In genomic region chr15:100241572-100242479, GRCh38 we compare ENCODE assay signal across 9 cellular contexts.
DNase-seq lines count a peak whose midpoint lies in the region; ATAC-seq, FAIRE-seq and TF ChIP-seq lines count a peak whose summit lies in the region.
"Had no signal": no experiment of that assay in that cellular context is flagged by ENCODE, and none has a peak within 500 bp of the region (broad histone marks: within the 10 kb centered on the region; RNA-seq: fewer than 3 reads in every experiment).

No MANE protein-coding gene starts in this region.

- H3K9me3 Mint-ChIP-seq in H9: peaks cover 0 to 8% of the 10 kb centered on the region in 2 experiments; a peak in 3 of 5 replicates
- H3K9me3 Mint-ChIP-seq in activated CD4-positive, alpha-beta T cell treated with anti-CD3 and anti-CD28 coated beads, Interleukin-2, amount 10 ng/mL, durations not matched to agents 24 days and 14 days: no peaks in the 10 kb centered on the region
- no peaks in the 10 kb centered on the region for H3K9me3 Mint-ChIP-seq in endothelial cell (ENCODE audit: unreplicated experiment)

- H3K56ac ChIP-seq in H9 (ENCODE audit: insufficient read length, low read depth, low read length): no peak overlapping the region

- CTCF ChIA-PET in PC-9 (lab: Charles Lee): no interaction called here

- intact Hi-C loops in PC-9 (cut with micrococcal nuclease; ENCODE audit: unreplicated experiment) (no loop called here), spleen (cut with DNase I; ENCODE audit: low total_unique reads) (no loop called here)
- intact Hi-C loops in activated CD4-positive, alpha-beta T cell treated with anti-CD3 and anti-CD28 coated beads, Interleukin-2, amount 10 ng/mL, durations not matched to agents 24 days and 14 days (cut with micrococcal nuclease): no loop called here

- H3K9ac ChIP-seq in H9 (ENCODE audit: extremely low read depth, insufficient read length, low read length): no peak overlapping the region

- H4K5ac ChIP-seq in H9 (ENCODE audit: insufficient read length, low read depth, low read length): no peak overlapping the region

- no peak for TF ChIP-seq POLR2A in spleen (IDR thresholded peaks at IDR 0.05)

- H3K36me3 Mint-ChIP-seq in H9 (ENCODE audit: insufficient read depth in 1 of 3, low read depth in 3 of 3): peaks cover 0 to 12% (median 5%) of the 10 kb centered on the region in 3 experiments; a peak in 3 of 7 replicates
- no peaks in the 10 kb centered on the region for H3K36me3 Mint-ChIP-seq in activated CD4-positive, alpha-beta T cell treated with anti-CD3 and anti-CD28 coated beads, Interleukin-2, amount 10 ng/mL, durations not matched to agents 24 days and 14 days (ENCODE audit: low read depth)
- H3K36me3 Mint-ChIP-seq in endothelial cell (ENCODE audit: low read depth, unreplicated experiment): peaks cover 5% of the 10 kb centered on the region

- no peaks in the 10 kb centered on the region for H3K23me2 ChIP-seq in H9 (ENCODE audit: insufficient read length, low read depth, low read length, poor library complexity, severe bottlenecking)

- no peak overlapping the region for H2BK15ac ChIP-seq in H9 (ENCODE audit: low read depth, low read length)

- no peak overlapping the region for H2BK5ac ChIP-seq in H9 (ENCODE audit: insufficient read length, low read length)

- H3K27ac Mint-ChIP-seq in H9: no peak overlapping the region; a peak in 1 of 7 replicates
- H3K27ac Mint-ChIP-seq in activated CD4-positive, alpha-beta T cell treated with anti-CD3 and anti-CD28 coated beads, Interleukin-2, amount 10 ng/mL, durations not matched to agents 24 days and 14 days: no peak overlapping the region
- no peak overlapping the region for H3K27ac Mint-ChIP-seq in endothelial cell (ENCODE audit: unreplicated experiment)

- no peak for FAIRE-seq in D721Med (lab: Jason Lieb, UNC)

- peaks cover 15 to 30% of the 10 kb centered on the region in 2 experiments for H3K4me1 Mint-ChIP-seq in H9
- no peaks in the 10 kb centered on the region for H3K4me1 Mint-ChIP-seq in activated CD4-positive, alpha-beta T cell treated with anti-CD3 and anti-CD28 coated beads, Interleukin-2, amount 10 ng/mL, durations not matched to agents 24 days and 14 days
- H3K4me1 Mint-ChIP-seq in endothelial cell (ENCODE audit: unreplicated experiment): no peaks in the 10 kb centered on the region

- no peaks in the 10 kb centered on the region for H3K36me3 ChIP-seq in PC-9 (ENCODE audit: low read depth)
- H3K36me3 ChIP-seq in spleen: no peaks in the 10 kb centered on the region
- H3K36me3 ChIP-seq: SJSA1 had no signal

- H3K9me3 ChIP-seq in H9 (ENCODE audit: control insufficient read depth, low read depth, low read length) (no peaks in the 10 kb centered on the region), PC-9 (ENCODE audit: insufficient read depth, low read depth) (no peaks in the 10 kb centered on the region), spleen (peaks cover 0 to 9% (median 0%) of the 10 kb centered on the region in 8 donors)
- H3K9me3 ChIP-seq: SJSA1 had no signal

- no peaks in the 10 kb centered on the region for H3K27me3 ChIP-seq in H9 (ENCODE audit: insufficient read depth, low read length)
- no peaks in the 10 kb centered on the region for H3K27me3 ChIP-seq in PC-9 (ENCODE audit: insufficient read depth, low read depth)
- peaks cover 0 to 7% (median 0%) of the 10 kb centered on the region in 7 donors for H3K27me3 ChIP-seq in spleen (replicated peaks in 1 of 7)
- H3K27me3 ChIP-seq: SJSA1 had no signal

- no TSS peak for BruUV-seq in PC-9 (replicated peaks; lab: Mats Ljungman, UMichigan)

- H3K4ac ChIP-seq in H9 (ENCODE audit: low read depth, low read length): no peak overlapping the region

- no peak overlapping the region for H2BK20ac ChIP-seq in H9 (ENCODE audit: low read depth, low read length, poor library complexity, severe bottlenecking)

- H3K79me2 ChIP-seq in H9 (ENCODE audit: insufficient read depth, low read length) (no peaks in the 10 kb centered on the region), PC-9 (ENCODE audit: low read depth) (no peaks in the 10 kb centered on the region)

- no peaks in the 10 kb centered on the region for H3K79me1 ChIP-seq in H9 (ENCODE audit: insufficient read depth, low read depth, low read length, poor library complexity, severe bottlenecking)

- H4K91ac ChIP-seq in H9 (ENCODE audit: insufficient read length, low read depth, low read length): no peak overlapping the region

- H3K14ac ChIP-seq in H9 (ENCODE audit: insufficient read depth, low read length): no peak overlapping the region

- no peak overlapping the region for H2AK5ac ChIP-seq in H9 (ENCODE audit: insufficient read length, low read length)

- no peak overlapping the region for H2BK120ac ChIP-seq in H9 (ENCODE audit: low read depth, low read length, poor library complexity, severe bottlenecking)

- H3K4me3 ChIP-seq in PC-9 (no peak overlapping the region), spleen (no peak overlapping the region)
- H3K4me3 ChIP-seq: SJSA1 had no signal

- no peaks in the 10 kb centered on the region; the same call in 1 of the 2 replicates for H3K27me3 Mint-ChIP-seq in H9 (ENCODE audit: low read depth)
- H3K27me3 Mint-ChIP-seq in activated CD4-positive, alpha-beta T cell treated with anti-CD3 and anti-CD28 coated beads, Interleukin-2, amount 10 ng/mL, durations not matched to agents 24 days and 14 days: no peaks in the 10 kb centered on the region
- H3K27me3 Mint-ChIP-seq in endothelial cell (ENCODE audit: unreplicated experiment): peaks cover 6% of the 10 kb centered on the region

- H3K27ac ChIP-seq in H9 (ENCODE audit: insufficient read length, low read depth, low read length) (no peak overlapping the region), PC-9 (no peak overlapping the region), spleen (no peak overlapping the region)
- H3K27ac ChIP-seq: SJSA1 had no signal

- H3K4me1 ChIP-seq in H9 (ENCODE audit: insufficient read depth, low read length) (no peaks in the 10 kb centered on the region), PC-9 (replicated peaks; ENCODE audit: insufficient read depth) (no peaks in the 10 kb centered on the region; the same call in 1 of the 2 replicates), spleen (no peaks in the 10 kb centered on the region)
- H3K4me1 ChIP-seq: SJSA1 had no signal

- H3T11ph ChIP-seq in H9 (ENCODE audit: low read length): no peak overlapping the region

- H4K20me1 ChIP-seq in H9 (ENCODE audit: control insufficient read depth, insufficient read depth, insufficient read length) (no peaks in the 10 kb centered on the region), PC-9 (ENCODE audit: insufficient read depth) (no peaks in the 10 kb centered on the region)

- no CpG with 5 or more reads among the region's 20 CpGs for WGBS in H9 (ENCODE audit: extremely low coverage, insufficient read length, low lambda C conversion rate)
- 76 to 82% (median 80%) methylated on average over 20 of the region's 20 CpGs for WGBS in spleen, 5 donors

- no peaks in the 10 kb centered on the region for H3F3A ChIP-seq in PC-9 (ENCODE audit: insufficient read depth, low read depth)

- no peak overlapping the region for H2BK12ac ChIP-seq in H9 (ENCODE audit: insufficient read length, low read depth, low read length)

- H4K8ac ChIP-seq in H9 (replicated peaks; ENCODE audit: insufficient read length, low read depth, low read length): no peak overlapping the region

- no peak overlapping the region for H3K18ac ChIP-seq in H9 (ENCODE audit: insufficient read length, low read depth, low read length)

- H3K4me2 ChIP-seq in H9 (ENCODE audit: insufficient read depth, insufficient read length, low read length) (no peak overlapping the region), PC-9 (no peak overlapping the region)

- TF ChIP-seq CTCF in H9 (conservative IDR thresholded peaks at IDR 0.05): no peak
- TF ChIP-seq CTCF in PC-9 (conservative IDR thresholded peaks at IDR 0.05): no peak
- TF ChIP-seq CTCF in spleen (IDR thresholded peaks at IDR 0.05 in 8 of 11, conservative IDR thresholded peaks at IDR 0.05 in 3 of 11): no peak
- TF ChIP-seq CTCF in D721Med (IDR thresholded peaks at IDR 0.05; ENCODE audit: insufficient read depth, missing control alignments): no peak
- no peak for TF ChIP-seq CTCF in endothelial cell (IDR thresholded peaks at IDR 0.05; ENCODE audit: unreplicated experiment)

- no peaks in the 10 kb centered on the region for H3K9me2 ChIP-seq in PC-9 (ENCODE audit: insufficient read depth)

- H3K4me3 Mint-ChIP-seq in H9 (no peak overlapping the region), endothelial cell (ENCODE audit: unreplicated experiment) (no peak overlapping the region)
- no peak overlapping the region for H3K4me3 Mint-ChIP-seq in activated CD4-positive, alpha-beta T cell treated with anti-CD3 and anti-CD28 coated beads, Interleukin-2, amount 10 ng/mL, durations not matched to agents 24 days and 14 days

- no peak overlapping the region for H2AFZ ChIP-seq in H9 (ENCODE audit: low read length)
- no peak overlapping the region for H2AFZ ChIP-seq in PC-9

- peak; percentile 45 for DNase-seq in H9
- DNase-seq in PC-9: peak; percentile 43 to 66
- peak in 29 of 56 donors; percentile 2 to 65 (median 27) for DNase-seq in nucleus accumbens (lab: John Stamatoyannopoulos, UW)
- DNase-seq in spleen: no peak
- no peak for DNase-seq in D721Med (ENCODE audit: insufficient read length, low spot score)
- DNase-seq in activated CD4-positive, alpha-beta T cell treated with anti-CD3 and anti-CD28 coated beads, Interleukin-2, amount 10 ng/mL, durations not matched to agents 24 days and 14 days: no peak
- no peak for DNase-seq in endothelial cell (ENCODE audit: low spot score)

- ATAC-seq in esophagus mucosa: peak; percentile 83

- H3K23ac ChIP-seq in H9 (ENCODE audit: insufficient read length, low read depth, low read length): no peak overlapping the region

- POLR2A ChIA-PET in PC-9 (lab: Charles Lee; ENCODE audit: unreplicated experiment): interaction anchor here (0.7 kb wide), 1 partner anchor 106 kb away, joined by 3 read pairs; no protein-coding TSS in a partner anchor

Comparison
In these comparisons a context has a peak if more than half of its experiments do, and no peak if none do; other contexts are left out.
1. DNase-seq: peak in H9 (single experiment), PC-9 (2 of 2) and nucleus accumbens (29 of 56); none in spleen (single experiment), D721Med (single experiment), activated CD4-positive, alpha-beta T cell treated with anti-CD3 and anti-CD28 coated beads, Interleukin-2, amount 10 ng/mL, durations not matched to agents 24 days and 14 days (single experiment) and endothelial cell (single experiment).